1 cellular context compared by ENCODE assay signal in genomic region chr17:73191443-73192218, GRCh38.
TF ChIP-seq lines count a peak whose summit lies in the region.

No MANE protein-coding gene starts in this region.

TF ChIP-seq in HepG2, 621 proteins besides CTCF, POLR2A, EP300 and RAD21 (continued from another document):
- TF ChIP-seq, protein P1, sequence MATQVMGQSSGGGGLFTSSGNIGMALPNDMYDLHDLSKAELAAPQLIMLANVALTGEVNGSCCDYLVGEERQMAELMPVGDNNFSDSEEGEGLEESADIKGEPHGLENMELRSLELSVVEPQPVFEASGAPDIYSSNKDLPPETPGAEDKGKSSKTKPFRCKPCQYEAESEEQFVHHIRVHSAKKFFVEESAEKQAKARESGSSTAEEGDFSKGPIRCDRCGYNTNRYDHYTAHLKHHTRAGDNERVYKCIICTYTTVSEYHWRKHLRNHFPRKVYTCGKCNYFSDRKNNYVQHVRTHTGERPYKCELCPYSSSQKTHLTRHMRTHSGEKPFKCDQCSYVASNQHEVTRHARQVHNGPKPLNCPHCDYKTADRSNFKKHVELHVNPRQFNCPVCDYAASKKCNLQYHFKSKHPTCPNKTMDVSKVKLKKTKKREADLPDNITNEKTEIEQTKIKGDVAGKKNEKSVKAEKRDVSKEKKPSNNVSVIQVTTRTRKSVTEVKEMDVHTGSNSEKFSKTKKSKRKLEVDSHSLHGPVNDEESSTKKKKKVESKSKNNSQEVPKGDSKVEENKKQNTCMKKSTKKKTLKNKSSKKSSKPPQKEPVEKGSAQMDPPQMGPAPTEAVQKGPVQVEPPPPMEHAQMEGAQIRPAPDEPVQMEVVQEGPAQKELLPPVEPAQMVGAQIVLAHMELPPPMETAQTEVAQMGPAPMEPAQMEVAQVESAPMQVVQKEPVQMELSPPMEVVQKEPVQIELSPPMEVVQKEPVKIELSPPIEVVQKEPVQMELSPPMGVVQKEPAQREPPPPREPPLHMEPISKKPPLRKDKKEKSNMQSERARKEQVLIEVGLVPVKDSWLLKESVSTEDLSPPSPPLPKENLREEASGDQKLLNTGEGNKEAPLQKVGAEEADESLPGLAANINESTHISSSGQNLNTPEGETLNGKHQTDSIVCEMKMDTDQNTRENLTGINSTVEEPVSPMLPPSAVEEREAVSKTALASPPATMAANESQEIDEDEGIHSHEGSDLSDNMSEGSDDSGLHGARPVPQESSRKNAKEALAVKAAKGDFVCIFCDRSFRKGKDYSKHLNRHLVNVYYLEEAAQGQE (IDR thresholded peaks at IDR 0.05; ENCODE audit: borderline replicate concordance in 1 of 2, low read depth in 1 of 2, low read length in 2 of 2): no peak
- TF ChIP-seq, protein P2, sequence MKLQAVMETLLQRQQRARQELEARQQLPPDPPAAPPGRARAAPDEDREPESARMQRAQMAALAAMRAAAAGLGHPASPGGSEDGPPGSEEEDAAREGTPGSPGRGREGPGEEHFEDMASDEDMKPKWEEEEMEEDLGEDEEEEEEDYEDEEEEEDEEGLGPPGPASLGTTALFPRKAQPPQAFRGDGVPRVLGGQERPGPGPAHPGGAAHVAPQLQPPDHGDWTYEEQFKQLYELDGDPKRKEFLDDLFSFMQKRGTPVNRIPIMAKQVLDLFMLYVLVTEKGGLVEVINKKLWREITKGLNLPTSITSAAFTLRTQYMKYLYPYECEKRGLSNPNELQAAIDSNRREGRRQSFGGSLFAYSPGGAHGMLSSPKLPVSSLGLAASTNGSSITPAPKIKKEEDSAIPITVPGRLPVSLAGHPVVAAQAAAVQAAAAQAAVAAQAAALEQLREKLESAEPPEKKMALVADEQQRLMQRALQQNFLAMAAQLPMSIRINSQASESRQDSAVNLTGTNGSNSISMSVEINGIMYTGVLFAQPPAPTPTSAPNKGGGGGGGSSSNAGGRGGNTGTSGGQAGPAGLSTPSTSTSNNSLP (IDR thresholded peaks at IDR 0.05; ENCODE audit: low read depth, low read length): 0 out of 2 replicates have a peak, but pooled peaks have one; percentile 44
- TF ChIP-seq RXRB (CRISPR knock-in tag; IDR thresholded peaks at IDR 0.05; ENCODE audit: borderline replicate concordance) (peak; percentile 33; the same call in 1 of the 2 replicates), ZFP36L1 (CRISPR knock-in tag; IDR thresholded peaks at IDR 0.05) (no peak), SALL1 (CRISPR knock-in tag; IDR thresholded peaks at IDR 0.05) (no peak), SOX5 (CRISPR knock-in tag; IDR thresholded peaks at IDR 0.05; ENCODE audit: borderline replicate concordance) (peak; percentile 28; the same call in 1 of the 2 replicates), ZIK1 (CRISPR knock-in tag; IDR thresholded peaks at IDR 0.05; ENCODE audit: borderline replicate concordance, low read depth) (no peak; the same call in 1 of the 2 replicates), ZNF567 (CRISPR knock-in tag; IDR thresholded peaks at IDR 0.05; ENCODE audit: borderline replicate concordance) (0 out of 2 replicates have a peak, but pooled peaks have one; percentile 56), ZFP82 (CRISPR knock-in tag; IDR thresholded peaks at IDR 0.05; ENCODE audit: borderline replicate concordance) (no peak), ZNF414 (CRISPR knock-in tag; IDR thresholded peaks at IDR 0.05) (peak; percentile 87; the same call in 1 of the 2 replicates), KLF6 (CRISPR knock-in tag; IDR thresholded peaks at IDR 0.05) (peak; percentile 62), KDM3A (CRISPR knock-in tag; IDR thresholded peaks at IDR 0.05; ENCODE audit: low read depth) (0 out of 2 replicates have a peak, but pooled peaks have one; percentile 48), ZNF777 (CRISPR knock-in tag; IDR thresholded peaks at IDR 0.05) (peak; percentile 36; the same call in 1 of the 2 replicates), ZNF496 (CRISPR knock-in tag; IDR thresholded peaks at IDR 0.05; ENCODE audit: insufficient replicate concordance) (no peak), ZNF878 (CRISPR knock-in tag; IDR thresholded peaks at IDR 0.05) (peak; percentile 61; the same call in 1 of the 2 replicates)
- TF ChIP-seq, protein P3, sequence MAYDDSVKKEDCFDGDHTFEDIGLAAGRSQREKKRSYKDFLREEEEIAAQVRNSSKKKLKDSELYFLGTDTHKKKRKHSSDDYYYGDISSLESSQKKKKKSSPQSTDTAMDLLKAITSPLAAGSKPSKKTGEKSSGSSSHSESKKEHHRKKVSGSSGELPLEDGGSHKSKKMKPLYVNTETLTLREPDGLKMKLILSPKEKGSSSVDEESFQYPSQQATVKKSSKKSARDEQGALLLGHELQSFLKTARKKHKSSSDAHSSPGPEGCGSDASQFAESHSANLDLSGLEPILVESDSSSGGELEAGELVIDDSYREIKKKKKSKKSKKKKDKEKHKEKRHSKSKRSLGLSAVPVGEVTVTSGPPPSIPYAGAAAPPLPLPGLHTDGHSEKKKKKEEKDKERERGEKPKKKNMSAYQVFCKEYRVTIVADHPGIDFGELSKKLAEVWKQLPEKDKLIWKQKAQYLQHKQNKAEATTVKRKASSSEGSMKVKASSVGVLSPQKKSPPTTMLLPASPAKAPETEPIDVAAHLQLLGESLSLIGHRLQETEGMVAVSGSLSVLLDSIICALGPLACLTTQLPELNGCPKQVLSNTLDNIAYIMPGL (CRISPR knock-in tag; IDR thresholded peaks at IDR 0.05; ENCODE audit: borderline replicate concordance in 1 of 2, low read depth in 1 of 2): peak in 1 of 2 experiments; percentile 56; a peak in 3 of 4 replicates
- TF ChIP-seq, protein P4, sequence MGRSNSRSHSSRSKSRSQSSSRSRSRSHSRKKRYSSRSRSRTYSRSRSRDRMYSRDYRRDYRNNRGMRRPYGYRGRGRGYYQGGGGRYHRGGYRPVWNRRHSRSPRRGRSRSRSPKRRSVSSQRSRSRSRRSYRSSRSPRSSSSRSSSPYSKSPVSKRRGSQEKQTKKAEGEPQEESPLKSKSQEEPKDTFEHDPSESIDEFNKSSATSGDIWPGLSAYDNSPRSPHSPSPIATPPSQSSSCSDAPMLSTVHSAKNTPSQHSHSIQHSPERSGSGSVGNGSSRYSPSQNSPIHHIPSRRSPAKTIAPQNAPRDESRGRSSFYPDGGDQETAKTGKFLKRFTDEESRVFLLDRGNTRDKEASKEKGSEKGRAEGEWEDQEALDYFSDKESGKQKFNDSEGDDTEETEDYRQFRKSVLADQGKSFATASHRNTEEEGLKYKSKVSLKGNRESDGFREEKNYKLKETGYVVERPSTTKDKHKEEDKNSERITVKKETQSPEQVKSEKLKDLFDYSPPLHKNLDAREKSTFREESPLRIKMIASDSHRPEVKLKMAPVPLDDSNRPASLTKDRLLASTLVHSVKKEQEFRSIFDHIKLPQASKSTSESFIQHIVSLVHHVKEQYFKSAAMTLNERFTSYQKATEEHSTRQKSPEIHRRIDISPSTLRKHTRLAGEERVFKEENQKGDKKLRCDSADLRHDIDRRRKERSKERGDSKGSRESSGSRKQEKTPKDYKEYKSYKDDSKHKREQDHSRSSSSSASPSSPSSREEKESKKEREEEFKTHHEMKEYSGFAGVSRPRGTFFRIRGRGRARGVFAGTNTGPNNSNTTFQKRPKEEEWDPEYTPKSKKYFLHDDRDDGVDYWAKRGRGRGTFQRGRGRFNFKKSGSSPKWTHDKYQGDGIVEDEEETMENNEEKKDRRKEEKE (IDR thresholded peaks at IDR 0.05): no peak
